10 cellular contexts compared by ENCODE assay signal in genomic region chr11:2381494-2382128, GRCh38. TPM values are rescaled to one million over a fixed set of nuclear protein-coding genes. Genes with fewer than 3 reads are reported as not detected.
DNase-seq lines count a peak whose midpoint lies in the region; ATAC-seq and TF ChIP-seq lines count a peak whose summit lies in the region.
"Had no signal": no experiment of that assay in that cellular context is flagged by ENCODE, and none has a peak within 500 bp of the region (broad histone marks: within the 10 kb centered on the region; RNA-seq: fewer than 3 reads in every experiment).

No MANE protein-coding gene starts in this region.

- TF ChIP-seq POLR2A in gastroesophageal sphincter (IDR thresholded peaks at IDR 0.05), result no peak
- TF ChIP-seq POLR2A in prostate gland (IDR thresholded peaks at IDR 0.05), result no peak

- H3K36me3 Mint-ChIP-seq in CD4-positive, alpha-beta T cell (ENCODE audit: low read depth), result peaks cover 11% of the 10 kb centered on the region
- H3K36me3 Mint-ChIP-seq in T-helper 1 cell treated with Interleukin-12 subunit alpha and Interleukin-12 subunit beta and Interleukin-4 antibody, amounts not matched to agents 30 μg/mL and 1 μg/mL, for 36 hours (ENCODE audit: low read depth), result peaks cover 3% of the 10 kb centered on the region

- no peak for TF ChIP-seq CTCF in CD4-positive, alpha-beta T cell (IDR thresholded peaks at IDR 0.05)
- TF ChIP-seq CTCF in gastroesophageal sphincter (IDR thresholded peaks at IDR 0.05) (no peak), prostate gland (IDR thresholded peaks at IDR 0.05) (no peak)

- H3K27me3 Mint-ChIP-seq in CD4-positive, alpha-beta T cell, result no peaks in the 10 kb centered on the region
- H3K27me3 Mint-ChIP-seq in T-helper 1 cell treated with Interleukin-12 subunit alpha and Interleukin-12 subunit beta and Interleukin-4 antibody, amounts not matched to agents 30 μg/mL and 1 μg/mL, for 36 hours (ENCODE audit: low read depth), result no peaks in the 10 kb centered on the region

- CTCF ChIA-PET in CD4-positive, alpha-beta T cell (lab: Charles Lee), result no interaction called here

- no peak for DNase-seq in CD4-positive, alpha-beta T cell
- DNase-seq in prostate gland (ENCODE audit: low spot score) (no peak), NOMO-1 (lab: John Stamatoyannopoulos, UW; ENCODE audit: unreplicated experiment in 2 of 2) (no peak), GM19238 (ENCODE audit: insufficient read length, low spot score) (no peak)
- no peak for DNase-seq in activated CD8-positive, alpha-beta memory T cell treated with anti-CD3 and anti-CD28 coated beads for 24 hours
- DNase-seq: mesendoderm, T1000 had no signal

- no peaks in the 10 kb centered on the region for H3K9me3 ChIP-seq in CD4-positive, alpha-beta T cell (ENCODE audit: control insufficient read depth, low read length)
- no peaks in the 10 kb centered on the region for H3K9me3 ChIP-seq in gastroesophageal sphincter
- no peaks in the 10 kb centered on the region for H3K9me3 ChIP-seq in prostate gland

- ATAC-seq in CD4-positive, alpha-beta T cell (ENCODE audit: poor library complexity), result no peak
- ATAC-seq in gastroesophageal sphincter, result no peak
- no peak for ATAC-seq in GM21529 (IDR thresholded peaks at IDR 0.05; ENCODE audit: unreplicated experiment)

- WGBS in gastroesophageal sphincter (ENCODE audit: low coverage in 1 of 2), 2 donors, result 17 to 80% methylated on average over 1 of the region's 11 CpGs
- WGBS in prostate gland, result 76% methylated on average over 11 of the region's 11 CpGs

- H3K27ac ChIP-seq in CD4-positive, alpha-beta T cell (ENCODE audit: low read depth, low read length), result no peak overlapping the region
- peak overlapping the region; percentile 79 to 100 (median 100) for H3K27ac ChIP-seq in gastroesophageal sphincter
- H3K27ac ChIP-seq in prostate gland, result peak overlapping the region; percentile 80 to 97

- peaks cover 63% of the 10 kb centered on the region for H3K4me1 Mint-ChIP-seq in CD4-positive, alpha-beta T cell (ENCODE audit: low read depth)
- peaks cover 21% of the 10 kb centered on the region for H3K4me1 Mint-ChIP-seq in T-helper 1 cell treated with Interleukin-12 subunit alpha and Interleukin-12 subunit beta and Interleukin-4 antibody, amounts not matched to agents 30 μg/mL and 1 μg/mL, for 36 hours (ENCODE audit: low read depth)

- no peaks in the 10 kb centered on the region for H3K9me3 Mint-ChIP-seq in CD4-positive, alpha-beta T cell
- H3K9me3 Mint-ChIP-seq in T-helper 1 cell treated with Interleukin-12 subunit alpha and Interleukin-12 subunit beta and Interleukin-4 antibody, amounts not matched to agents 30 μg/mL and 1 μg/mL, for 36 hours, result no peaks in the 10 kb centered on the region

- peak overlapping the region in 1 of 2 donors; percentile 84 for H3K4me3 ChIP-seq in gastroesophageal sphincter
- no peak overlapping the region for H3K4me3 ChIP-seq in prostate gland

- peak overlapping the region; percentile 79 for H3K4me3 Mint-ChIP-seq in CD4-positive, alpha-beta T cell
- no peak overlapping the region for H3K4me3 Mint-ChIP-seq in T-helper 1 cell treated with Interleukin-12 subunit alpha and Interleukin-12 subunit beta and Interleukin-4 antibody, amounts not matched to agents 30 μg/mL and 1 μg/mL, for 36 hours

- H3K4me1 ChIP-seq in gastroesophageal sphincter, result peaks cover 15 to 87% (median 79%) of the 10 kb centered on the region in 3 donors
- H3K4me1 ChIP-seq in prostate gland (replicated peaks), result peaks cover 53% of the 10 kb centered on the region

- H3K27me3 ChIP-seq in CD4-positive, alpha-beta T cell (ENCODE audit: control insufficient read depth, insufficient read depth, low read length), result no peaks in the 10 kb centered on the region
- no peaks in the 10 kb centered on the region for H3K27me3 ChIP-seq in gastroesophageal sphincter
- no peaks in the 10 kb centered on the region for H3K27me3 ChIP-seq in prostate gland (replicated peaks; ENCODE audit: insufficient read depth)

- no peak for TF ChIP-seq EP300 in gastroesophageal sphincter (IDR thresholded peaks at IDR 0.05)

- intact Hi-C loops in CD4-positive, alpha-beta T cell (cut with DNase I, micrococcal nuclease), result no loop called here
- intact Hi-C loops in prostate gland (cut with DNase I), result no loop called here

- H3K36me3 ChIP-seq in gastroesophageal sphincter (peaks cover 0 to 5% of the 10 kb centered on the region in 2 donors), prostate gland (no peaks in the 10 kb centered on the region)

- POLR2A ChIA-PET in CD4-positive, alpha-beta T cell (lab: Charles Lee), result no interaction called here

- peak overlapping the region; percentile 69 for H3K27ac Mint-ChIP-seq in CD4-positive, alpha-beta T cell
- H3K27ac Mint-ChIP-seq in T-helper 1 cell treated with Interleukin-12 subunit alpha and Interleukin-12 subunit beta and Interleukin-4 antibody, amounts not matched to agents 30 μg/mL and 1 μg/mL, for 36 hours, result peak overlapping the region; percentile 68

RNA-seq across cellular contexts. Expression of gene CD81, which starts 4.5 kb away (rescaled TPM):
- 100 to 1,000 TPM; 181 to 183 TPM for total RNA-seq in CD4-positive, alpha-beta T cell
- total RNA-seq in gastroesophageal sphincter, result 100 to 1,000 TPM; 327 to 576 (median 541) TPM
- total RNA-seq in prostate gland, result 100 to 1,000 TPM; 472 to 927 TPM

RNA-seq across cellular contexts. Expression of gene TSSC4, which starts 18.9 kb away (rescaled TPM):
- total RNA-seq in CD4-positive, alpha-beta T cell, result 10 to 100 TPM; 47.5 to 50.0 TPM
- total RNA-seq in gastroesophageal sphincter (10 to 100 TPM; 54.8 to 70.2 (median 66.3) TPM), prostate gland (10 to 100 TPM; 40.4 to 71.1 TPM)
